In the genomic region with DNA sequence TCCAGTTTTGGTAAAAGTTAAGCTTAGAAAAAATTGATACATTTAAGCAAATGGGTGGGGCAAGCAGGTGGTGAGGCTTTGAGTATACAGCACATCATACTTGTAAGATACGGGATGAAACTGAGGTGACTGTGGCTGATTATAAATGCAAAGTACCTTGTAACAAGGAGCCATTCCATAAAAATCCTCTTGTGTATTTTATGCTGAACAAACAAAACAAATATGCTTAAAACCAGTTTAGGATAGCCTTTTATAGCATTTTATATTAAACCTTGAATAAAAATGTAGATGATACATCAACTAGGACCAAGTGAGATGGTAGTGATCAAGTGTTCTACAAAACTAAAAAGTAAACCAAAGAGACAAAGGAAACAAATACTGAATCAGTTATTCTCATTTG, we compare ENCODE assay signal across 12 cellular contexts. TPM values are rescaled to one million over a fixed set of nuclear protein-coding genes. Genes with fewer than 3 reads are reported as not detected.
A peak's percentile ranks its signal among the peaks of the same experiment; 100 is the strongest.
DNase-seq lines count a peak whose midpoint lies in the region; ATAC-seq, FAIRE-seq and TF ChIP-seq lines count a peak whose summit lies in the region.
"Had no signal": no experiment of that assay in that cellular context is flagged by ENCODE, and none has a peak within 500 bp of the region (broad histone marks: within the 10 kb centered on the region; RNA-seq: fewer than 3 reads in every experiment).

No MANE protein-coding gene starts in this region.

- no peak for FAIRE-seq in K562 (lab: Jason Lieb, UNC)
- FAIRE-seq: TTC549 had no signal

- H3K36me3 ChIP-seq in K562 (ENCODE audit: control insufficient read depth, insufficient read depth, low read length) = peaks cover 33% of the 10 kb centered on the region

- 0 out of 2 replicates have a peak, but pooled peaks cover 5% of the 10 kb centered on the region for H4K20me1 ChIP-seq in K562 (replicated peaks; ENCODE audit: control insufficient read depth, insufficient read depth, low read length)

- peaks cover 0 to 16% (median 8%) of the 10 kb centered on the region in 3 donors for H3K36me3 Mint-ChIP-seq in naive thymus-derived CD8-positive, alpha-beta T cell

- H3K27ac ChIP-seq in right cardiac atrium (ENCODE audit: low read length) = no peak overlapping the region
- H3K27ac ChIP-seq in K562 (ENCODE audit: extremely low read depth, low read depth, low read length) = no peak overlapping the region
- H3K27ac ChIP-seq: RWPE1 had no signal

- in situ Hi-C loops in K562 (cut with MboI) = no loop called here

- BruUV-seq in K562 (replicated peaks; lab: Mats Ljungman, UMichigan) = no TSS peak

- H3K9me1 ChIP-seq in K562 (ENCODE audit: control insufficient read depth, insufficient read depth, low read length) = no peaks in the 10 kb centered on the region

- H3K4me1 ChIP-seq in right cardiac atrium (ENCODE audit: control insufficient read depth, insufficient read depth, low read length) = peaks cover 6% of the 10 kb centered on the region
- H3K4me1 ChIP-seq in K562 (replicated peaks in 1 of 2; ENCODE audit: control insufficient read depth in 2 of 2, insufficient read depth in 2 of 2, low read length in 2 of 2) = peaks cover 4 to 27% of the 10 kb centered on the region in 2 experiments; a peak in 4 of 5 replicates

- CTCF ChIA-PET in K562 (lab: Yijun Ruan, JAX; ENCODE audit: low intra/inter-chr PET ratio) = no interaction called here

- peaks cover 21 to 75% (median 54%) of the 10 kb centered on the region in 4 donors for H3K4me1 Mint-ChIP-seq in naive thymus-derived CD8-positive, alpha-beta T cell

- no peak for TF ChIP-seq CTCF in K562 (IDR thresholded peaks at IDR 0.05 in 2 of 3, conservative IDR thresholded peaks at IDR 0.05 in 1 of 3; ENCODE audit: insufficient read depth in 2 of 3, low read depth in 1 of 3, low read length in 3 of 3)

- POLR2A ChIA-PET in K562 (lab: Yijun Ruan, JAX) = interaction anchor here (0.9 kb wide), 1 partner anchor 10 kb away, joined by 5 read pairs; no protein-coding TSS in a partner anchor
- POLR2A ChIA-PET in naive thymus-derived CD8-positive, alpha-beta T cell (lab: Charles Lee) = no interaction called here

- 75% methylated on average over 1 of the region's 1 CpG for WGBS in right cardiac atrium
- WGBS in K562 (ENCODE audit: insufficient coverage, low coverage, missing lambda C conversion rate) = 75% methylated on average over 1 of the region's 1 CpG

- H3K27me3 Mint-ChIP-seq in naive thymus-derived CD8-positive, alpha-beta T cell = no peaks in the 10 kb centered on the region

- H3K27me3 ChIP-seq in right cardiac atrium (ENCODE audit: control insufficient read depth, insufficient read depth) (no peaks in the 10 kb centered on the region), K562 (ENCODE audit: control insufficient read depth in 2 of 2, insufficient read depth in 2 of 2, low read length in 2 of 2) (no peaks in the 10 kb centered on the region)

- no peaks in the 10 kb centered on the region for H3K9me3 Mint-ChIP-seq in naive thymus-derived CD8-positive, alpha-beta T cell

- TF ChIP-seq POLR2A in K562 (conservative IDR thresholded peaks at IDR 0.05) = no peak

- ATAC-seq in right cardiac atrium (no peak), left ventricle myocardium superior (no peak), K562 (no peak)
- ATAC-seq in naive thymus-derived CD8-positive, alpha-beta T cell = no peak

- no peak for DNase-seq in right cardiac atrium
- no peak for DNase-seq in left ventricle myocardium superior
- no peak for DNase-seq in K562 (ENCODE audit: extremely low read depth in 1 of 4, low spot score in 3 of 4)
- no peak for DNase-seq in naive thymus-derived CD8-positive, alpha-beta T cell
- no peak for DNase-seq in NCI-H1930 (lab: John Stamatoyannopoulos, UW)
- DNase-seq in hippocampal formation (lab: John Stamatoyannopoulos, UW) = no peak
- DNase-seq in mesenteric fat pad (ENCODE audit: low spot score) = no peak
- DNase-seq in activated gamma-delta T cell (lab: John Stamatoyannopoulos, UW) = no peak
- DNase-seq: NCI-H1048, NCI-H510A treated with DMSO at 0.1 percent for 48 hours had no signal

- peak overlapping the region in 5 of 10 donors; percentile 14 to 45 (median 17) for H3K27ac Mint-ChIP-seq in naive thymus-derived CD8-positive, alpha-beta T cell

- H3K79me2 ChIP-seq in K562 (ENCODE audit: control insufficient read depth, insufficient read depth, low read length) = peaks cover 89% of the 10 kb centered on the region

- H3K4me2 ChIP-seq in K562 (ENCODE audit: insufficient read depth, low read length) = no peak overlapping the region

- TF ChIP-seq RAD21 in K562 (CRISPR knock-in tag; conservative IDR thresholded peaks at IDR 0.05 in 1 of 2, IDR thresholded peaks at IDR 0.05 in 1 of 2) = no peak

- peak overlapping the region; percentile 4 to 92 (median 30) for H3K4me3 Mint-ChIP-seq in naive thymus-derived CD8-positive, alpha-beta T cell

- TF ChIP-seq EP300 in K562 (IDR thresholded peaks at IDR 0.05; ENCODE audit: low read length) = no peak

- no peak overlapping the region for H2AFZ ChIP-seq in K562 (ENCODE audit: low read depth, low read length)

- peak overlapping the region; percentile 94 for H3K4me3 ChIP-seq in right cardiac atrium (ENCODE audit: low read length)
- no peak overlapping the region; the same call in 1 of the 2 replicates for H3K4me3 ChIP-seq in K562

- no peak overlapping the region for H3K9ac ChIP-seq in K562 (ENCODE audit: insufficient read depth in 1 of 2, low read depth in 2 of 2, low read length in 2 of 2)

- intact Hi-C loops in right cardiac atrium (cut with DNase I) = no loop called here
- intact Hi-C loops in left ventricle myocardium superior (cut with micrococcal nuclease) = no loop called here
- intact Hi-C loops in K562 (cut with micrococcal nuclease) = loop anchor here (5.0 kb wide), 1 partner anchor 34 kb away; no protein-coding TSS in a partner anchor

- H3K9me3 ChIP-seq in right cardiac atrium (ENCODE audit: control insufficient read depth, low read length) (no peaks in the 10 kb centered on the region), K562 (replicated peaks; ENCODE audit: control insufficient read depth, insufficient read depth, low read depth, low read length) (no peaks in the 10 kb centered on the region)

TF ChIP-seq in K562, 482 proteins besides CTCF, POLR2A, EP300 and RAD21 (continues in another document):
- TF ChIP-seq FOXJ2 (tag; IDR thresholded peaks at IDR 0.05) (no peak), MAFF (IDR thresholded peaks at IDR 0.05; ENCODE audit: low read length) (peak; percentile 49), NFRKB (IDR thresholded peaks at IDR 0.05; ENCODE audit: low read depth) (no peak), ZNF408 (CRISPR knock-in tag; IDR thresholded peaks at IDR 0.05; ENCODE audit: low read depth) (no peak), NCOA2 (IDR thresholded peaks at IDR 0.05; ENCODE audit: partially characterized antibody in 2 of 2) (no peak), ZNF384 (IDR thresholded peaks at IDR 0.05; ENCODE audit: low read depth, low read length) (no peak)
- TF ChIP-seq, protein P1, sequence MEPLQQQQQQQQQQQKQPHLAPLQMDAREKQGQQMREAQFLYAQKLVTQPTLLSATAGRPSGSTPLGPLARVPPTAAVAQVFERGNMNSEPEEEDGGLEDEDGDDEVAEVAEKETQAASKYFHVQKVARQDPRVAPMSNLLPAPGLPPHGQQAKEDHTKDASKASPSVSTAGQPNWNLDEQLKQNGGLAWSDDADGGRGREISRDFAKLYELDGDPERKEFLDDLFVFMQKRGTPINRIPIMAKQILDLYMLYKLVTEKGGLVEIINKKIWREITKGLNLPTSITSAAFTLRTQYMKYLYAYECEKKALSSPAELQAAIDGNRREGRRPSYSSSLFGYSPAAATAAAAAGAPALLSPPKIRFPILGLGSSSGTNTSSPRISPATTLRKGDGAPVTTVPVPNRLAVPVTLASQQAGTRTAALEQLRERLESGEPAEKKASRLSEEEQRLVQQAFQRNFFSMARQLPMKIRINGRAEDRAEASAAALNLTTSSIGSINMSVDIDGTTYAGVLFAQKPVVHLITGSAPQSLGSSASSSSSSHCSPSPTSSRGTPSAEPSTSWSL (CRISPR knock-in tag; IDR thresholded peaks at IDR 0.05; ENCODE audit: borderline replicate concordance) = no peak
- TF ChIP-seq, protein P2, sequence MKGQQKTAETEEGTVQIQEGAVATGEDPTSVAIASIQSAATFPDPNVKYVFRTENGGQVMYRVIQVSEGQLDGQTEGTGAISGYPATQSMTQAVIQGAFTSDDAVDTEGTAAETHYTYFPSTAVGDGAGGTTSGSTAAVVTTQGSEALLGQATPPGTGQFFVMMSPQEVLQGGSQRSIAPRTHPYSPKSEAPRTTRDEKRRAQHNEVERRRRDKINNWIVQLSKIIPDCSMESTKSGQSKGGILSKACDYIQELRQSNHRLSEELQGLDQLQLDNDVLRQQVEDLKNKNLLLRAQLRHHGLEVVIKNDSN (CRISPR knock-in tag; IDR thresholded peaks at IDR 0.05) = no peak

RNA-seq across cellular contexts. Expression of a gene that starts 3.4 kb away (rescaled TPM):
- total RNA-seq in right cardiac atrium (10 to 100 TPM; 29.2 to 66.9 (median 32.8) TPM), left ventricle myocardium superior (23.6 TPM), K562 (2014; rRNA removed) (51.1 and 53.9 TPM in 2 replicates), K562 (2014; rRNA removed; fragmentation: Illumina TruSeq; extraction: Trizol) (69.1 and 71.1 TPM in 2 replicates), K562 (2015; rRNA removed; fragmentation: Illumina TruSeq; extraction: Trizol) (66.6 and 75.4 TPM in 2 replicates), K562 (2021) (63.8 and 66.2 TPM in 2 replicates), mesenteric fat pad (187 TPM)
- polyA plus RNA-seq in right cardiac atrium (20.8 TPM), K562 (2011; rRNA removed) (33.5 and 40.6 TPM in 2 replicates), K562 (2014; fragmentation: Illumina TruSeq; extraction: Trizol) (60.9 and 75.5 TPM in 2 replicates), K562 (2014; fragmentation: Nextera tagmentation; extraction: Ambion mirVana) (100 to 1,000 TPM; 115 to 122 TPM), K562 (2014; rRNA removed) (65.0 and 68.3 TPM in 2 replicates)
- 27.2 and 83.9 TPM in 2 replicates for total RNA-seq in K562 (2011; cell fraction: chromatin; rRNA removed; ENCODE audit: low replicate concordance)
- total RNA-seq in K562 (2011; cell fraction: nucleolus; rRNA removed) = 20.2 and 23.2 TPM in 2 replicates
- total RNA-seq in K562 (2011; cell fraction: nucleoplasm; rRNA removed) = 47.4 and 70.8 TPM in 2 replicates
- polyA plus RNA-seq in K562 (2011; cell fraction: cytosol; rRNA removed) = 33.1 and 40.0 TPM in 2 replicates
- polyA plus RNA-seq in K562 (2011; cell fraction: nucleus; rRNA removed) = 34.5 and 40.6 TPM in 2 replicates
- 49.9 and 96.5 TPM in 2 replicates for polyA plus RNA-seq in K562 (2012)
- 38.6 and 47.3 TPM in 2 replicates for polyA minus RNA-seq in K562 (2011; rRNA and poly(A)+ RNA removed)
- polyA minus RNA-seq in K562 (2011; cell fraction: cytosol; rRNA and poly(A)+ RNA removed) = 15.8 and 24.2 TPM in 2 replicates
- 58.2 and 86.4 TPM in 2 replicates for polyA minus RNA-seq in K562 (2011; cell fraction: nucleus; rRNA and poly(A)+ RNA removed)
- total RNA-seq in naive thymus-derived CD8-positive, alpha-beta T cell = 10 to 100 TPM; 17.2 to 19.9 TPM
- 10 to 100 TPM; 20.8 to 27.3 (median 21.5) TPM for polyA plus RNA-seq in naive thymus-derived CD8-positive, alpha-beta T cell
